9 cellular contexts compared by ENCODE assay signal in the genomic region with DNA sequence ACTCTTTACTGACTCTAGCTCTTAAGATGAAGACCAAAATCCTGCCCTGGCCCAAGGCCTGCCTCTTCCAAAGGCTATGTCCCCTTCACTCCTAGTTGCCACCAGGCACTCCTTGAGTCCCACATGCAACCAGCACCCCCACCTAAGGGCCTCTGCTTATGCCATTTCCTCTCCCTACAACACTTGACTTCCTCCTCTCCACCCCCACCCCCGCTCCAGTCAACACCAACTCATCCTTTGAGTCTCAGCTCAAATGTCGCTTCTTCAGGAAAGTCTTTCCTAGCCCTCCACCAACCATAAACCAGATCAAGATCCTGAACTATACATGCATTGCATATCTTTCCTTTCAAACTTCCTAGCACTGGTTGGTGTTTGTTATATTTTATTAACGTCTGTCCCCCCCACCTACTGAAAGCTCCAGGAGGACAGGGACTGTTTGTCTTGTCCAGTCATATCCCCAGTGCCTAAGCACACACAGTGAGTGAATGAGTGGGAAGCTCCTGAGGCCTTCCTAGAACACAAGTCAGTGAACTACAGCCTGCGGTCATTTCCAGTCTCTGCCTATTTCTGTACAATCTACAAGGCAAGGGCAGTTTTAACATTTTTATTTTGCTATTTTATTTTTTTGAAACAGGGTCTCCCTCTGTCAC. TPM values are rescaled to one million over a fixed set of nuclear protein-coding genes. Genes with fewer than 3 reads are reported as not detected.
DNase-seq lines count a peak whose midpoint lies in the region; ATAC-seq and TF ChIP-seq lines count a peak whose summit lies in the region.
"Had no signal": no experiment of that assay in that cellular context is flagged by ENCODE, and none has a peak within 500 bp of the region (broad histone marks: within the 10 kb centered on the region; RNA-seq: fewer than 3 reads in every experiment).

No MANE protein-coding gene starts in this region.

- H3K9me3 ChIP-seq in fibroblast of lung (ENCODE audit: control insufficient read depth, insufficient read depth, low read depth, low read length) (no peaks in the 10 kb centered on the region), thoracic aorta (no peaks in the 10 kb centered on the region)

- DNase-seq in activated CD8-positive, alpha-beta memory T cell treated with anti-CD3 and anti-CD28 coated beads, Interleukin-2, amount 10 ng/mL, durations not matched to agents 7 days and 5 days: peak; percentile 73
- no peak for DNase-seq in activated CD8-positive, alpha-beta memory T cell treated with anti-CD3 and anti-CD28 coated beads for 24 hours
- DNase-seq in WTC11 (ENCODE audit: low spot score): peak; percentile 8
- DNase-seq in fibroblast of lung (ENCODE audit: low read depth in 2 of 2): no peak
- no peak for DNase-seq in thoracic aorta (ENCODE audit: low spot score)
- DNase-seq in ecto neural progenitor cell (ENCODE audit: low spot score): no peak
- DNase-seq in EL: no peak
- no peak for DNase-seq in NCI-H2081 (lab: John Stamatoyannopoulos, UW)

- peaks cover 23% of the 10 kb centered on the region for H3K36me3 Mint-ChIP-seq in activated CD8-positive, alpha-beta memory T cell treated with anti-CD3 and anti-CD28 coated beads, Interleukin-2, amount 10 ng/mL, durations not matched to agents 7 days and 5 days
- no peaks in the 10 kb centered on the region for H3K36me3 Mint-ChIP-seq in WTC11

- no peak overlapping the region for H2AFZ ChIP-seq in fibroblast of lung (ENCODE audit: low read length)

- peaks cover 48% of the 10 kb centered on the region for H3K4me1 Mint-ChIP-seq in activated CD8-positive, alpha-beta memory T cell treated with anti-CD3 and anti-CD28 coated beads, Interleukin-2, amount 10 ng/mL, durations not matched to agents 7 days and 5 days
- H3K4me1 Mint-ChIP-seq in WTC11: peaks cover 17% of the 10 kb centered on the region

- H3K27me3 ChIP-seq in fibroblast of lung (ENCODE audit: control insufficient read depth, insufficient read depth, low read length): no peaks in the 10 kb centered on the region
- no peaks in the 10 kb centered on the region for H3K27me3 ChIP-seq in thoracic aorta (replicated peaks; ENCODE audit: insufficient read depth)

- H3K9ac ChIP-seq in fibroblast of lung (ENCODE audit: insufficient read depth, low read length): no peak overlapping the region

- no peaks in the 10 kb centered on the region for H4K20me1 ChIP-seq in fibroblast of lung (ENCODE audit: control insufficient read depth, extremely low read depth, insufficient read depth, low read length)

- peak; percentile 30 for ATAC-seq in activated CD8-positive, alpha-beta memory T cell treated with anti-CD3 and anti-CD28 coated beads, Interleukin-2, amount 10 ng/mL, durations not matched to agents 7 days and 5 days
- ATAC-seq in WTC11 (no peak), thoracic aorta (ENCODE audit: insufficient number of reproducible peaks, low FRiP score, low read depth) (no peak)

- TF ChIP-seq CTCF in WTC11 (IDR thresholded peaks at IDR 0.05) (no peak), fibroblast of lung (conservative IDR thresholded peaks at IDR 0.05 in 1 of 2, IDR thresholded peaks at IDR 0.05 in 1 of 2; ENCODE audit: low read depth in 1 of 2, low read length in 2 of 2) (no peak), thoracic aorta (IDR thresholded peaks at IDR 0.05) (no peak)

- H3K36me3 ChIP-seq in fibroblast of lung (ENCODE audit: control insufficient read depth, insufficient read depth, low read length): no peaks in the 10 kb centered on the region
- H3K36me3 ChIP-seq in thoracic aorta: no peaks in the 10 kb centered on the region

- H3K79me2 ChIP-seq in fibroblast of lung (ENCODE audit: control insufficient read depth, insufficient read depth, low read length): peaks cover 76% of the 10 kb centered on the region

- H3K4me1 ChIP-seq in fibroblast of lung (ENCODE audit: control insufficient read depth, extremely low read depth, insufficient read depth, low read length) (peaks cover 64% of the 10 kb centered on the region), thoracic aorta (ENCODE audit: control insufficient read depth in 1 of 2, low read depth in 2 of 2) (peaks cover 68 to 97% of the 10 kb centered on the region in 2 donors)

- H3K4me3 ChIP-seq in fibroblast of lung (replicated peaks in 1 of 4; ENCODE audit: control extremely low read depth in 1 of 4, insufficient read depth in 1 of 4, low read depth in 3 of 4, low read length in 4 of 4) (no peak overlapping the region), thoracic aorta (no peak overlapping the region)

- CTCF ChIA-PET in activated CD8-positive, alpha-beta memory T cell treated with anti-CD3 and anti-CD28 coated beads, Interleukin-2, amount 10 ng/mL, durations not matched to agents 7 days and 5 days (lab: Charles Lee): interaction anchor here (1.0 to 19.7 kb wide), 13 partner anchors 8 to 37 kb away, joined by 3 to 251 read pairs (median 4); no protein-coding TSS in a partner anchor
- CTCF ChIA-PET in WTC11 (lab: Charles Lee): interaction anchor here (1.0 to 1.7 kb wide), 6 partner anchors 8 to 160 kb away, joined by 3 to 6 read pairs (median 4); no protein-coding TSS in a partner anchor

- H3K27ac ChIP-seq in fibroblast of lung (ENCODE audit: insufficient read depth, low read length) (peak overlapping the region; percentile 85), thoracic aorta (peak overlapping the region; percentile 26 to 81)

- no peaks in the 10 kb centered on the region for H3K27me3 Mint-ChIP-seq in activated CD8-positive, alpha-beta memory T cell treated with anti-CD3 and anti-CD28 coated beads, Interleukin-2, amount 10 ng/mL, durations not matched to agents 7 days and 5 days
- H3K27me3 Mint-ChIP-seq in WTC11 (ENCODE audit: low read depth): no peaks in the 10 kb centered on the region

- no peak overlapping the region for H3K4me2 ChIP-seq in fibroblast of lung (ENCODE audit: extremely low read depth, insufficient read depth, low read length)

- POLR2A ChIA-PET in WTC11 (lab: Charles Lee): interaction anchor here (0.6 kb wide), 1 partner anchor 277 kb away, joined by 3 read pairs; no protein-coding TSS in a partner anchor

- no peaks in the 10 kb centered on the region for H3K9me3 Mint-ChIP-seq in activated CD8-positive, alpha-beta memory T cell treated with anti-CD3 and anti-CD28 coated beads, Interleukin-2, amount 10 ng/mL, durations not matched to agents 7 days and 5 days (ENCODE audit: low read depth)
- H3K9me3 Mint-ChIP-seq in WTC11: no peaks in the 10 kb centered on the region

- H3K27ac Mint-ChIP-seq in activated CD8-positive, alpha-beta memory T cell treated with anti-CD3 and anti-CD28 coated beads, Interleukin-2, amount 10 ng/mL, durations not matched to agents 7 days and 5 days: no peak overlapping the region
- H3K27ac Mint-ChIP-seq in WTC11: peak overlapping the region; percentile 57
- H3K27ac Mint-ChIP-seq: progenitor cell of endocrine pancreas had no signal

- H3K4me3 Mint-ChIP-seq in activated CD8-positive, alpha-beta memory T cell treated with anti-CD3 and anti-CD28 coated beads, Interleukin-2, amount 10 ng/mL, durations not matched to agents 7 days and 5 days: peak overlapping the region; percentile 73
- H3K4me3 Mint-ChIP-seq in WTC11: no peak overlapping the region

TF ChIP-seq in WTC11, 78 proteins besides CTCF, POLR2A, EP300 and RAD21 (continues in another document):
- no peak for TF ChIP-seq FOXK1 (CRISPR knock-in tag; IDR thresholded peaks at IDR 0.05)
- TF ChIP-seq ZSCAN18 (CRISPR knock-in tag; IDR thresholded peaks at IDR 0.05): no peak
- TF ChIP-seq ZNF232 (CRISPR knock-in tag; IDR thresholded peaks at IDR 0.05): no peak
- TF ChIP-seq GABPB1 (CRISPR knock-in tag; IDR thresholded peaks at IDR 0.05): no peak
- no peak for TF ChIP-seq ZBTB21 (CRISPR knock-in tag; IDR thresholded peaks at IDR 0.05; ENCODE audit: borderline replicate concordance)
- TF ChIP-seq, protein P1, sequence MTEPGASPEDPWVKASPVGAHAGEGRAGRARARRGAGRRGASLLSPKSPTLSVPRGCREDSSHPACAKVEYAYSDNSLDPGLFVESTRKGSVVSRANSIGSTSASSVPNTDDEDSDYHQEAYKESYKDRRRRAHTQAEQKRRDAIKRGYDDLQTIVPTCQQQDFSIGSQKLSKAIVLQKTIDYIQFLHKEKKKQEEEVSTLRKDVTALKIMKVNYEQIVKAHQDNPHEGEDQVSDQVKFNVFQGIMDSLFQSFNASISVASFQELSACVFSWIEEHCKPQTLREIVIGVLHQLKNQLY (CRISPR knock-in tag; IDR thresholded peaks at IDR 0.05): no peak

RNA-seq across cellular contexts. Expression of gene TBC1D2B, which starts 7.3 kb away (rescaled TPM):
- total RNA-seq in activated CD8-positive, alpha-beta memory T cell treated with anti-CD3 and anti-CD28 coated beads, Interleukin-2, amount 10 ng/mL, durations not matched to agents 7 days and 5 days: 100 to 1,000 TPM; 118 to 135 TPM
- 15.2 to 18.3 TPM (median 16.8 TPM) in 3 replicates for total RNA-seq in WTC11 (2021)
- total RNA-seq in fibroblast of lung: 73.3 and 75.5 TPM in 2 replicates
- 28.4 and 49.4 TPM in 2 replicates for polyA plus RNA-seq in fibroblast of lung
- polyA plus RNA-seq in fibroblast of lung (2012): 21.9 and 37.5 TPM in 2 replicates
- 30.3 and 55.1 TPM in 2 replicates for polyA minus RNA-seq in fibroblast of lung (ENCODE audit: low replicate concordance)
- 10 to 100 TPM; 54.0 to 58.5 TPM for total RNA-seq in thoracic aorta

RNA-seq across cellular contexts. Expression of gene SH2D7, which starts 22.2 kb away (rescaled TPM):
- total RNA-seq in activated CD8-positive, alpha-beta memory T cell treated with anti-CD3 and anti-CD28 coated beads, Interleukin-2, amount 10 ng/mL, durations not matched to agents 7 days and 5 days: under 1 TPM; 0.26 to 0.28 TPM
- not detected in 3 replicates for total RNA-seq in WTC11 (2021)
- not detected in 2 replicates for total RNA-seq in fibroblast of lung
- 0.03 TPM in 1 of 2 replicates, not detected in the other for polyA plus RNA-seq in fibroblast of lung
- 0.07 TPM in 1 of 2 replicates, not detected in the other for polyA plus RNA-seq in fibroblast of lung (2012)
- polyA minus RNA-seq in fibroblast of lung (ENCODE audit: low replicate concordance): not detected in 2 replicates
- total RNA-seq in thoracic aorta: not detected
- total RNA-seq: progenitor cell of endocrine pancreas had no signal

Comparison
In these comparisons a context has a peak if more than half of its experiments do, and no peak if none do; other contexts are left out.
1. DNase-seq: peak in activated CD8-positive, alpha-beta memory T cell treated with anti-CD3 and anti-CD28 coated beads, Interleukin-2, amount 10 ng/mL, durations not matched to agents 7 days and 5 days (single experiment) and WTC11 (single experiment); none in activated CD8-positive, alpha-beta memory T cell treated with anti-CD3 and anti-CD28 coated beads for 24 hours (single experiment), fibroblast of lung (0 of 2), thoracic aorta (single experiment), ecto neural progenitor cell (single experiment), EL (single experiment) and NCI-H2081 (0 of 2).